Comparison of ENCODE assay signal across 8 cellular contexts in the genomic region with DNA sequence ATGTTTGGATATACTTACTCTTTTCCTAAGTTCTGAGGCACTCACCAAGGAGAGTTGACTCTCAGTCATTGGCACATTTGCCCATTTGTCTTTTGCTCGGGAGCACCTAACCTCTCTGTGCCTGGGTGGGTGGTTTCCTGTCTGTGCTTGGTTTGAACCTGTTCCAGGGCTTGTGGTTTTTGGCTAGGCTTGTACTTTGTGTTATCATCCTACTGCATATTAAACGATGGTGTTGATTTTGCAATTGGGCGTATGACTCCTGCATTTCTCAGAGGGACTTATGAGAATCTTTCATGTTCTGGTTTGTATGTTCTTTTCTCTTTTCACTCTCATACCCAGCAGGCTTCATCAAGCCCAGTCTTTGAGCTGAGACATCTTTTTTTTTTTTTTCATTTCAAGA.
DNase-seq lines count a peak whose midpoint lies in the region; TF ChIP-seq lines count a peak whose summit lies in the region.

No MANE protein-coding gene starts in this region.

- CTCF ChIA-PET in RWPE1 (lab: Yijun Ruan, JAX) = no interaction called here

- H3K9me3 ChIP-seq in colonic mucosa (no peaks in the 10 kb centered on the region), Karpas-422 (ENCODE audit: low read length) (no peaks in the 10 kb centered on the region)

- peak; percentile 87 for DNase-seq in H4 (ENCODE audit: low spot score)
- DNase-seq in RWPE1 (ENCODE audit: low spot score) = peak; percentile 88
- peak; percentile 81 for DNase-seq in colonic mucosa
- DNase-seq in stimulated activated CD4-positive, alpha-beta T cell treated with anti-CD3 and anti-CD28 coated beads, Interleukin-2, amount 100 ng/mL, for 4 hours (ENCODE audit: low read depth) = peak; percentile 6
- no peak for DNase-seq in NCI-H2081 (lab: John Stamatoyannopoulos, UW)
- DNase-seq in Karpas-422 = no peak
- no peak for DNase-seq in OCI-M2 (lab: John Stamatoyannopoulos, UW; ENCODE audit: unreplicated experiment)
- no peak for DNase-seq in retina

- H3K9ac ChIP-seq in colonic mucosa (ENCODE audit: low read depth in 2 of 2, low read length in 2 of 2) = no peak overlapping the region
- H3K9ac ChIP-seq in Karpas-422 (ENCODE audit: low read length) = no peak overlapping the region

- no peaks in the 10 kb centered on the region for H4K20me1 ChIP-seq in Karpas-422 (ENCODE audit: insufficient read depth, low read depth, low read length)

- no peaks in the 10 kb centered on the region for H3K9me2 ChIP-seq in Karpas-422 (replicated peaks; ENCODE audit: insufficient read depth, low read length)

- no peaks in the 10 kb centered on the region for H3K27me3 ChIP-seq in colonic mucosa
- no peaks in the 10 kb centered on the region for H3K27me3 ChIP-seq in Karpas-422 (ENCODE audit: low read length)

- H3K36me3 ChIP-seq in colonic mucosa (no peaks in the 10 kb centered on the region), Karpas-422 (ENCODE audit: insufficient read depth, low read length) (no peaks in the 10 kb centered on the region)

- intact Hi-C loops in colonic mucosa (cut with DNase I) = no loop called here

- no peak overlapping the region for H3K4me2 ChIP-seq in Karpas-422 (ENCODE audit: low read depth, low read length, poor library complexity, severe bottlenecking)

- no peaks in the 10 kb centered on the region for H3K79me2 ChIP-seq in Karpas-422 (ENCODE audit: low read length)

- no peak overlapping the region for H3K4me3 ChIP-seq in colonic mucosa
- no peak overlapping the region for H3K4me3 ChIP-seq in Karpas-422 (ENCODE audit: low read length)

- POLR2A ChIA-PET in RWPE1 (lab: Yijun Ruan, JAX; ENCODE audit: low non-redundant PET) = no interaction called here

- no peak overlapping the region for H2AFZ ChIP-seq in Karpas-422 (ENCODE audit: low read length)

- H3K4me1 ChIP-seq in colonic mucosa = no peaks in the 10 kb centered on the region
- H3K4me1 ChIP-seq in Karpas-422 (ENCODE audit: low read length) = no peaks in the 10 kb centered on the region

- H3K27ac ChIP-seq in RWPE1 (no peak overlapping the region), colonic mucosa (no peak overlapping the region), Karpas-422 (ENCODE audit: low read length) (no peak overlapping the region)

- TF ChIP-seq CTCF in RWPE1 (conservative IDR thresholded peaks at IDR 0.05; ENCODE audit: low read depth) = no peak
- TF ChIP-seq CTCF in colonic mucosa (IDR thresholded peaks at IDR 0.05) = no peak

Comparison
In these comparisons a context has a peak if more than half of its experiments do, and no peak if none do; other contexts are left out.
1. DNase-seq: peak in H4 (single experiment), RWPE1 (single experiment), colonic mucosa (single experiment) and stimulated activated CD4-positive, alpha-beta T cell treated with anti-CD3 and anti-CD28 coated beads, Interleukin-2, amount 100 ng/mL, for 4 hours (single experiment); none in NCI-H2081 (0 of 2), Karpas-422 (single experiment), OCI-M2 (single experiment) and retina (single experiment).